Comparison of ENCODE assay signal across 8 cellular contexts in the genomic region with DNA sequence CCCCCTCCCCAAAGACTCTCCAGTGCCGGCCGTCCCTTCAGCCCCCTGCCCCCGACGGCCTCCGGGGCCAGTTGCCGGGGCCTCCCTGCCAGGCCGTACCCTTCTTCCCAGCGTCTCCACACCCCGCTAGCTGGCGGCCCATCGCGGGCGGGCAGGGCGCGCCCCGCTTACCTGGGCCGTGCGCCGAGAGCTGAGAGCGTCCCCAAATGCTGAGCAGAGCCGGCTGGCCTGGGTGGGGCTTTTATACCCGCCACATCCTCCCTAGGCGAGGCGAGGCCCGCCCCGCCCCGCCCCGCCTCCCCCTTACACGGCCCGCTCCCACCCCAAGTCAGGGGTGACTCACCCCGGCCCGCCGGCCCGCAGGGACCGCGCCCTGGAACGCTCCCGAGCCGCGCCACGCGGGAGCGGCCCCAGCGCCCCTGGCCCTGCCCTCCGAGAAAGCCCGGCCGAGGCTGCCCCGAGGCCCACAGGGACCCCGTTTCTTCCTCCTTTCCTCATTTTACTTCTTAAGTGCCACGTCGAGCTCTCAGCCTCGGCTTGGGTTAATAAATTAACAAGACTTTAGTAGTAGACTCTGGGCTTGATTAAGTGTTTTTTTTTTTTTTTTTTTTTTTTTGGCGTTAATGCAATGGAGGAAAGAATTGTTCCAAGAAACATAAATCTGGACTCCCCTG. TPM values are rescaled to one million over a fixed set of nuclear protein-coding genes. Genes with fewer than 3 reads are reported as not detected.
DNase-seq lines count a peak whose midpoint lies in the region; ATAC-seq and TF ChIP-seq lines count a peak whose summit lies in the region.

A gene (minus strand): TSS at position 215 of the 674 bp plus-strand sequence. CDS start 11,911 bp downstream, outside the sequence.

- H3K4me3 Mint-ChIP-seq in T-helper 1 cell treated with Interleukin-12 subunit alpha and Interleukin-12 subunit beta and Interleukin-4 antibody, amounts not matched to agents 30 μg/mL and 1 μg/mL, for 36 hours: peak within 1 kb of the TSS; percentile 94

- no peaks in the 10 kb centered on the region for H3K9me3 Mint-ChIP-seq in T-helper 1 cell treated with Interleukin-12 subunit alpha and Interleukin-12 subunit beta and Interleukin-4 antibody, amounts not matched to agents 30 μg/mL and 1 μg/mL, for 36 hours

- no peaks in the 10 kb centered on the region for H3K27me3 ChIP-seq in adrenal gland

- H3K4me3 ChIP-seq in adrenal gland (peak within 1 kb of the TSS in 3 of 4 donors; percentile 77 to 84 (median 81)), skeletal muscle cell (ENCODE audit: low read depth, low read length) (peak within 1 kb of the TSS; percentile 78)

- 0 to 1% (median 0%) methylated on average over 14 to 53 of the region's 53 CpGs for WGBS in adrenal gland, 4 donors

- H3K27me3 Mint-ChIP-seq in T-helper 1 cell treated with Interleukin-12 subunit alpha and Interleukin-12 subunit beta and Interleukin-4 antibody, amounts not matched to agents 30 μg/mL and 1 μg/mL, for 36 hours (ENCODE audit: low read depth): peaks cover 7% of the 10 kb centered on the region

- intact Hi-C loops in adrenal gland (cut with DNase I) (no loop called here), left ventricle myocardium superior (cut with micrococcal nuclease) (no loop called here)

- peak within 1 kb of the TSS; percentile 76 to 97 (median 89) for H3K27ac ChIP-seq in adrenal gland

- H3K27ac Mint-ChIP-seq in T-helper 1 cell treated with Interleukin-12 subunit alpha and Interleukin-12 subunit beta and Interleukin-4 antibody, amounts not matched to agents 30 μg/mL and 1 μg/mL, for 36 hours: peak within 1 kb of the TSS; percentile 95

- H3K9me3 ChIP-seq in adrenal gland (replicated peaks in 1 of 3): no peaks in the 10 kb centered on the region

- DNase-seq in DMS 273 (lab: John Stamatoyannopoulos, UW; ENCODE audit: unreplicated experiment): peak; percentile 87
- DNase-seq in GM20000 (ENCODE audit: low spot score): peak; percentile 95
- peak; percentile 75 for DNase-seq in HPDE6-E6E7 (ENCODE audit: extremely low spot score)
- DNase-seq in adrenal gland: peak; percentile 85 to 91 (median 88)
- peak; percentile 90 for DNase-seq in left ventricle myocardium superior
- DNase-seq in skeletal muscle cell (ENCODE audit: low read depth): peak; percentile 73
- no peak for DNase-seq in NCI-H1417 treated with DMSO at 0.1 percent for 48 hours (lab: John Stamatoyannopoulos, UW)

- peak; percentile 84 for ATAC-seq in left ventricle myocardium superior

- peaks cover 40% of the 10 kb centered on the region for H3K36me3 Mint-ChIP-seq in T-helper 1 cell treated with Interleukin-12 subunit alpha and Interleukin-12 subunit beta and Interleukin-4 antibody, amounts not matched to agents 30 μg/mL and 1 μg/mL, for 36 hours (ENCODE audit: low read depth)

- peak; percentile 80 to 92 for TF ChIP-seq POLR2A in adrenal gland (IDR thresholded peaks at IDR 0.05)

- no peak for TF ChIP-seq CTCF in GM20000 (IDR thresholded peaks at IDR 0.05; ENCODE audit: extremely low read depth, missing control alignments)
- TF ChIP-seq CTCF in adrenal gland (IDR thresholded peaks at IDR 0.05): no peak

- peaks cover 54% of the 10 kb centered on the region for H3K4me1 Mint-ChIP-seq in T-helper 1 cell treated with Interleukin-12 subunit alpha and Interleukin-12 subunit beta and Interleukin-4 antibody, amounts not matched to agents 30 μg/mL and 1 μg/mL, for 36 hours (ENCODE audit: low read depth)

- peaks cover 42 to 46% of the 10 kb centered on the region in 2 donors for H3K4me1 ChIP-seq in adrenal gland (replicated peaks in 1 of 2)

- peaks cover 0 to 11% of the 10 kb centered on the region in 2 donors for H3K36me3 ChIP-seq in adrenal gland (replicated peaks in 1 of 2)

RNA-seq across cellular contexts. Expression of the gene that starts here (rescaled TPM):
- total RNA-seq in adrenal gland (100 to 1,000 TPM; 335 to 733 (median 482) TPM), left ventricle myocardium superior (162 TPM)
- polyA plus RNA-seq in adrenal gland: 1,000 to 10,000 TPM in 1 of 3 donors, 100 to 1,000 TPM in 2; 314 to 1,002 (median 476) TPM
